In genomic region chr10:114347791-114348190, GRCh38 we compare ENCODE assay signal across 23 cellular contexts. TPM values are rescaled to one million over a fixed set of nuclear protein-coding genes. Genes with fewer than 3 reads are reported as not detected.
A peak's percentile ranks its signal among the peaks of the same experiment; 100 is the strongest.
DNase-seq lines count a peak whose midpoint lies in the region; ATAC-seq, FAIRE-seq and TF ChIP-seq lines count a peak whose summit lies in the region.
"Had no signal": no experiment of that assay in that cellular context is flagged by ENCODE, and none has a peak within 500 bp of the region (broad histone marks: within the 10 kb centered on the region; RNA-seq: fewer than 3 reads in every experiment).

No MANE protein-coding gene starts in this region.

- ATAC-seq in K562, result no peak
- no peak for ATAC-seq in HG02642 (IDR thresholded peaks at IDR 0.05; ENCODE audit: poor library complexity, unreplicated experiment)

- H3K9me3 ChIP-seq in BLaER1 treated with 17β-estradiol and CSF1 and Interleukin-3, amounts not matched to agents 10 nM and 100 nM (replicated peaks in 1 of 11), result peaks cover 0 to 2% (median 0%) of the 10 kb centered on the region in 11 experiments; a peak in 1 of 22 replicates
- H3K9me3 ChIP-seq in K562 (replicated peaks; ENCODE audit: control insufficient read depth, insufficient read depth, low read depth, low read length) (no peaks in the 10 kb centered on the region), spleen (no peaks in the 10 kb centered on the region), adrenal gland (replicated peaks in 1 of 3) (no peaks in the 10 kb centered on the region)
- H3K9me3 ChIP-seq: BE2C, MG63, SJCRH30 had no signal

- no TSS peak for BruUV-seq in K562 (replicated peaks; lab: Mats Ljungman, UMichigan)

- H4K20me1 ChIP-seq in BLaER1 treated with 17β-estradiol and CSF1 and Interleukin-3, amounts not matched to agents 10 nM and 100 nM, result no peaks in the 10 kb centered on the region; a peak in 1 of 22 replicates
- no peaks in the 10 kb centered on the region for H4K20me1 ChIP-seq in K562 (replicated peaks; ENCODE audit: control insufficient read depth, insufficient read depth, low read length)

- no peak for TF ChIP-seq POLR2A in NB4 (IDR thresholded peaks at IDR 0.05; ENCODE audit: extremely low read depth, insufficient read length)
- TF ChIP-seq POLR2A in K562 (conservative IDR thresholded peaks at IDR 0.05), result no peak
- no peak for TF ChIP-seq POLR2A in spleen (IDR thresholded peaks at IDR 0.05)
- no peak for TF ChIP-seq POLR2A in adrenal gland (IDR thresholded peaks at IDR 0.05)

- no peak overlapping the region for H3K27ac ChIP-seq in BLaER1 treated with 17β-estradiol and CSF1 and Interleukin-3, amounts not matched to agents 10 nM and 100 nM
- H3K27ac ChIP-seq in K562 (ENCODE audit: extremely low read depth, low read depth, low read length), result no peak overlapping the region
- peak overlapping the region in 6 of 8 donors; percentile 80 to 91 (median 84) for H3K27ac ChIP-seq in spleen
- H3K27ac ChIP-seq in adrenal gland, result no peak overlapping the region
- H3K27ac ChIP-seq: RWPE1, SJCRH30 had no signal

- H3K4me2 ChIP-seq in BLaER1 treated with 17β-estradiol and CSF1 and Interleukin-3, amounts not matched to agents 10 nM and 100 nM, result peak overlapping the region in 9 of 11 experiments; percentile 51 to 88 (median 78); a peak in 16 of 22 replicates
- no peak overlapping the region for H3K4me2 ChIP-seq in K562 (ENCODE audit: insufficient read depth, low read length)

- POLR2A ChIA-PET in K562 (lab: Yijun Ruan, JAX), result no interaction called here

- peaks cover 29 to 36% (median 33%) of the 10 kb centered on the region in 10 experiments for H3K4me1 ChIP-seq in BLaER1 treated with 17β-estradiol and CSF1 and Interleukin-3, amounts not matched to agents 10 nM and 100 nM
- H3K4me1 ChIP-seq in K562 (replicated peaks in 1 of 2; ENCODE audit: control insufficient read depth in 2 of 2, insufficient read depth in 2 of 2, low read length in 2 of 2), result no peaks in the 10 kb centered on the region
- peaks cover 15 to 94% (median 69%) of the 10 kb centered on the region in 6 donors for H3K4me1 ChIP-seq in spleen
- H3K4me1 ChIP-seq in adrenal gland (replicated peaks in 1 of 2), result no peaks in the 10 kb centered on the region
- H3K4me1 ChIP-seq: BE2C had no signal

- no peak overlapping the region for H3K4me3 ChIP-seq in BLaER1 treated with 17β-estradiol and CSF1 and Interleukin-3, amounts not matched to agents 10 nM and 100 nM
- H3K4me3 ChIP-seq in NB4 (ENCODE audit: low read depth, low read length), result no peak overlapping the region
- no peak overlapping the region for H3K4me3 ChIP-seq in K562
- H3K4me3 ChIP-seq in spleen, result no peak overlapping the region
- H3K4me3 ChIP-seq in adrenal gland, result no peak overlapping the region
- H3K4me3 ChIP-seq: MG63, SJCRH30 had no signal

- no peaks in the 10 kb centered on the region for H3K36me3 ChIP-seq in BLaER1 treated with 17β-estradiol and CSF1 and Interleukin-3, amounts not matched to agents 10 nM and 100 nM
- H3K36me3 ChIP-seq in K562 (ENCODE audit: control insufficient read depth, insufficient read depth, low read length) (no peaks in the 10 kb centered on the region), spleen (no peaks in the 10 kb centered on the region), adrenal gland (replicated peaks in 1 of 2) (no peaks in the 10 kb centered on the region)
- H3K36me3 ChIP-seq: BE2C, MG63, SJCRH30 had no signal

- H3K9ac ChIP-seq in BLaER1 treated with 17β-estradiol and CSF1 and Interleukin-3, amounts not matched to agents 10 nM and 100 nM, result no peak overlapping the region
- H3K9ac ChIP-seq in K562 (ENCODE audit: insufficient read depth in 1 of 2, low read depth in 2 of 2, low read length in 2 of 2), result no peak overlapping the region

- in situ Hi-C loops in K562 (cut with MboI), result no loop called here

- no peaks in the 10 kb centered on the region for H3K27me3 ChIP-seq in BLaER1 treated with 17β-estradiol and CSF1 and Interleukin-3, amounts not matched to agents 10 nM and 100 nM
- H3K27me3 ChIP-seq in K562 (ENCODE audit: control insufficient read depth in 2 of 2, insufficient read depth in 2 of 2, low read length in 2 of 2) (peaks cover 0 to 30% of the 10 kb centered on the region in 2 experiments; a peak in 2 of 5 replicates), spleen (replicated peaks in 1 of 7) (no peaks in the 10 kb centered on the region), adrenal gland (no peaks in the 10 kb centered on the region)
- H3K27me3 ChIP-seq: BE2C, MG63, SJCRH30 had no signal

- no peaks in the 10 kb centered on the region for H3K79me2 ChIP-seq in K562 (ENCODE audit: control insufficient read depth, insufficient read depth, low read length)

- TF ChIP-seq CTCF in NB4 (IDR thresholded peaks at IDR 0.05; ENCODE audit: low read depth, low read length) (no peak), K562 (IDR thresholded peaks at IDR 0.05 in 2 of 3, conservative IDR thresholded peaks at IDR 0.05 in 1 of 3; ENCODE audit: insufficient read depth in 2 of 3, low read depth in 1 of 3, low read length in 3 of 3) (no peak), spleen (IDR thresholded peaks at IDR 0.05 in 8 of 11, conservative IDR thresholded peaks at IDR 0.05 in 3 of 11) (no peak), adrenal gland (IDR thresholded peaks at IDR 0.05) (no peak)

- no peak overlapping the region for H2AFZ ChIP-seq in K562 (ENCODE audit: low read depth, low read length)

- TF ChIP-seq EP300 in K562 (IDR thresholded peaks at IDR 0.05; ENCODE audit: low read length), result no peak

- CTCF ChIA-PET in K562 (lab: Yijun Ruan, JAX; ENCODE audit: low intra/inter-chr PET ratio), result no interaction called here

- no peak for FAIRE-seq in K562 (lab: Jason Lieb, UNC)
- FAIRE-seq: A204.1, HTR-8/SVneo had no signal

- DNase-seq in NB4 (ENCODE audit: low read depth), result peak; percentile 31
- no peak for DNase-seq in K562 (ENCODE audit: extremely low read depth in 1 of 4, low spot score in 3 of 4)
- no peak for DNase-seq in spleen
- no peak for DNase-seq in adrenal gland
- no peak for DNase-seq in central memory CD4-positive, alpha-beta T cell
- DNase-seq: BE2C; CD4-positive, alpha-beta memory T cell; GF-D8; H7; HFFc6; IMR-90; MG63; NCI-H1694 treated with DMSO at 0.1 percent for 48 hours; NCI-H2107; NCI-H2227 treated with DMSO at 0.1 percent for 48 hours; NCI-H510A treated with DMSO at 0.1 percent for 48 hours; NCI-H774; SJCRH30 had no signal

- intact Hi-C loops in K562 (cut with micrococcal nuclease), result no loop called here
- intact Hi-C loops in spleen (cut with DNase I; ENCODE audit: low total_unique reads), result no loop called here
- intact Hi-C loops in adrenal gland (cut with DNase I), result no loop called here

- 0% methylated on average over 2 of the region's 2 CpGs for WGBS in K562 (ENCODE audit: insufficient coverage, low coverage, missing lambda C conversion rate)
- WGBS in spleen, 5 donors, result 82 to 95% (median 86%) methylated on average over 2 of the region's 2 CpGs
- 76 to 91% (median 85%) methylated on average over 2 of the region's 2 CpGs for WGBS in adrenal gland, 4 donors

- no peak for TF ChIP-seq RAD21 in K562 (CRISPR knock-in tag; conservative IDR thresholded peaks at IDR 0.05 in 1 of 2, IDR thresholded peaks at IDR 0.05 in 1 of 2)

- no peaks in the 10 kb centered on the region for H3K9me1 ChIP-seq in K562 (ENCODE audit: control insufficient read depth, insufficient read depth, low read length)

TF ChIP-seq in K562, 482 proteins besides CTCF, POLR2A, EP300 and RAD21:
- TF ChIP-seq SPI1 (IDR thresholded peaks at IDR 0.05; ENCODE audit: borderline replicate concordance, low read depth, low read length) (peak; percentile 10; the same call in 1 of the 2 replicates), ZBTB17 (CRISPR knock-in tag; IDR thresholded peaks at IDR 0.05) (no peak)

RNA-seq across cellular contexts. Expression of gene AFAP1L2, which starts 56.5 kb away (rescaled TPM):
- not detected in 2 replicates for total RNA-seq in K562 (2011; cell fraction: chromatin; rRNA removed; ENCODE audit: low replicate concordance)
- not detected in 2 replicates for total RNA-seq in K562 (2011; cell fraction: nucleolus; rRNA removed)
- total RNA-seq in K562 (2011; cell fraction: nucleoplasm; rRNA removed), result not detected in 2 replicates
- not detected in 2 replicates for total RNA-seq in K562 (2014; rRNA removed)
- total RNA-seq in K562 (2014; rRNA removed; fragmentation: Illumina TruSeq; extraction: Trizol), result not detected in 2 replicates
- not detected in 2 replicates for total RNA-seq in K562 (2015; rRNA removed; fragmentation: Illumina TruSeq; extraction: Trizol)
- 0.07 TPM in 2 replicates for total RNA-seq in K562 (2021)
- not detected in 2 replicates for polyA plus RNA-seq in K562 (2011; rRNA removed)
- not detected in 2 replicates for polyA plus RNA-seq in K562 (2011; cell fraction: cytosol; rRNA removed)
- polyA plus RNA-seq in K562 (2011; cell fraction: nucleus; rRNA removed), result not detected in 2 replicates
- 0.14 TPM in 1 of 2 replicates, not detected in the other for polyA plus RNA-seq in K562 (2012)
- polyA plus RNA-seq in K562 (2014; fragmentation: Illumina TruSeq; extraction: Trizol), result not detected in 2 replicates
- not detected for polyA plus RNA-seq in K562 (2014; fragmentation: Nextera tagmentation; extraction: Ambion mirVana)
- polyA plus RNA-seq in K562 (2014; rRNA removed), result not detected in 2 replicates
- not detected in 2 replicates for polyA minus RNA-seq in K562 (2011; rRNA and poly(A)+ RNA removed)
- polyA minus RNA-seq in K562 (2011; cell fraction: cytosol; rRNA and poly(A)+ RNA removed), result not detected in 2 replicates
- not detected in 2 replicates for polyA minus RNA-seq in K562 (2011; cell fraction: nucleus; rRNA and poly(A)+ RNA removed)
- total RNA-seq in spleen, result 100 to 1,000 TPM; 119 to 273 (median 191) TPM
- polyA plus RNA-seq in spleen, result 10 to 100 TPM; 18.3 to 71.5 (median 19.3) TPM
- total RNA-seq in adrenal gland, result 1 to 10 TPM; 1.7 to 9.4 (median 4.5) TPM
- polyA plus RNA-seq in adrenal gland, result 1 to 10 TPM; 1.4 to 3.2 (median 2.5) TPM

Comparison
In these comparisons a context has a peak if more than half of its experiments do, and no peak if none do; other contexts are left out.
1. H3K27ac ChIP-seq: peak in spleen (6 of 8); none in BLaER1 treated with 17β-estradiol and CSF1 and Interleukin-3, amounts not matched to agents 10 nM and 100 nM (0 of 11), K562 (single experiment) and adrenal gland (0 of 5).
2. RNA of gene AFAP1L2, which starts 56.5 kb away (total RNA-seq): 119 to 273 TPM in spleen; 1.7 to 9.4 TPM in adrenal gland and 0.07 TPM in K562; every median in the first group is over 10 times any median in the second.